Comparison of ENCODE assay signal across 24 cellular contexts in genomic region chr14:64828096-64828495, GRCh38.
"Had no signal": no experiment of that assay in that cellular context is flagged by ENCODE, and none has a peak within 500 bp of the region (broad histone marks: within the 10 kb centered on the region; RNA-seq: fewer than 3 reads in every experiment).

No MANE protein-coding gene starts in this region.

- H3K4me3 Mint-ChIP-seq: activated naive CD4-positive, alpha-beta T cell treated with anti-CD3 and anti-CD28 coated beads, Interleukin-2, amount 10 ng/mL, durations not matched to agents 7 days and 5 days; endodermal cell; nephron progenitor cell had no signal

- H3K36me3 Mint-ChIP-seq: activated naive CD4-positive, alpha-beta T cell treated with anti-CD3 and anti-CD28 coated beads, Interleukin-2, amount 10 ng/mL, durations not matched to agents 7 days and 5 days had no signal

- FAIRE-seq: colon, islet of Langerhans had no signal

- DNase-seq: activated CD4-positive, CD25-positive, alpha-beta regulatory T cell treated with anti-CD3 and anti-CD28 coated beads, Interleukin-2, amount 50 U/mL, for 72 hours; activated CD8-positive, alpha-beta memory T cell treated with anti-CD3 and anti-CD28 coated beads for 24 hours; activated CD8-positive, alpha-beta memory T cell treated with anti-CD3 and anti-CD28 coated beads, Interleukin-2, amount 50 U/mL, for 48 hours; activated effector memory CD4-positive, alpha-beta T cell treated with Interleukin-2 at 50 U/mL for 16 hours; activated naive CD4-positive, alpha-beta T cell treated with anti-CD3 and anti-CD28 coated beads, Interleukin-2, amount 10 ng/mL, durations not matched to agents 7 days and 5 days; activated T-cell treated with anti-CD3 and anti-CD28 coated beads, Interleukin-2, amount 50 U/mL, for 48 hours; aorta; brain microvascular endothelial cell; central memory CD4-positive, alpha-beta T cell; dorsolateral prefrontal cortex; foreskin fibroblast; glutamatergic neuron; hippocampal formation; nephron progenitor cell; nucleus accumbens; retina; stimulated activated CD4-positive, alpha-beta T cell treated with anti-CD3 and anti-CD28 coated beads, Interleukin-12 subunit alpha, Interleukin-12 subunit beta, amount 100 ng/mL, for 4 hours; stimulated activated CD4-positive, alpha-beta T cell treated with anti-CD3 and anti-CD28 coated beads, Interleukin-1b, Interleukin-23, amount 100 ng/mL, for 48 hours; stimulated activated naive CD8-positive, alpha-beta T cell treated with anti-CD3 and anti-CD28 coated beads, Interleukin-15, Interleukin-2, amounts not matched to agents 100 U/mL and 50 U/mL, for 24 hours; substantia nigra; tibial artery had no signal

- H3K9me3 Mint-ChIP-seq: activated naive CD4-positive, alpha-beta T cell treated with anti-CD3 and anti-CD28 coated beads, Interleukin-2, amount 10 ng/mL, durations not matched to agents 7 days and 5 days; endodermal cell; nephron progenitor cell had no signal

- H3K27ac Mint-ChIP-seq: activated naive CD4-positive, alpha-beta T cell treated with anti-CD3 and anti-CD28 coated beads, Interleukin-2, amount 10 ng/mL, durations not matched to agents 7 days and 5 days; endodermal cell had no signal
